11 cellular contexts compared by ENCODE assay signal in the genomic region with DNA sequence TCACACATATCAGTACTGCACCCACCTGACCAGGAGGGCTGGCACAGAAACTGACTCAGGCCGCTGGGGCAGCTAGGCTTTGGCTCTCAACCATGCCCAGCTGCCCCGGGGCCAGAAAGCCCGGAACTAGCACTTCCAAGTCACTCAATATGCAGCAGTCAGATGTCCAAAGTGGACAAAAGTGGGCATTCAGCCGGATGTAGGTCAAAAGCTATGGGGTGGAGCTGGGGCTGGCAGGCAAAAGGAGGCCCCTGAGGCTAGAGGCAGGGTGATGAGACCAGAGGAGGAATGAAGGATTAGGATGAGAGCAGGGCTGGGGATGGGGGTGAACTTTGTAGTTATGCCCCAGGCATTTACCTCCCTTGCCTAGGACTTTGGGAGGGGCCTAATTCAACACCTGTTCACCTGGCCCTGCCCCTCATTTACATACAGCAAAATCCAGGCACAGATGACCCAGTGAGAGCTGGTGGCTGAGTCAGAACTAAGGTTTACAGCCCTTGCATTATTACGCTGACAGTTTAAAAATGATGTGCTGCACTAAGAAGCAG. TPM values are rescaled to one million over a fixed set of nuclear protein-coding genes. Genes with fewer than 3 reads are reported as not detected.
A peak's percentile ranks its signal among the peaks of the same experiment; 100 is the strongest.
DNase-seq lines count a peak whose midpoint lies in the region; ATAC-seq and TF ChIP-seq lines count a peak whose summit lies in the region.
"Had no signal": no experiment of that assay in that cellular context is flagged by ENCODE, and none has a peak within 500 bp of the region (broad histone marks: within the 10 kb centered on the region; RNA-seq: fewer than 3 reads in every experiment).

No MANE protein-coding gene starts in this region.

- H3K36me3 Mint-ChIP-seq in effector memory CD8-positive, alpha-beta T cell (ENCODE audit: insufficient read depth) = peaks cover 5% of the 10 kb centered on the region

- H3K27me3 Mint-ChIP-seq in effector memory CD8-positive, alpha-beta T cell = no peaks in the 10 kb centered on the region
- H3K27me3 Mint-ChIP-seq: activated CD8-positive, alpha-beta memory T cell treated with anti-CD3 and anti-CD28 coated beads, Interleukin-2, amount 10 ng/mL, durations not matched to agents 7 days and 5 days had no signal

- H3K4me3 Mint-ChIP-seq in effector memory CD8-positive, alpha-beta T cell = no peak overlapping the region
- H3K4me3 Mint-ChIP-seq: activated CD8-positive, alpha-beta memory T cell treated with anti-CD3 and anti-CD28 coated beads, Interleukin-2, amount 10 ng/mL, durations not matched to agents 7 days and 5 days had no signal

- ATAC-seq in mucosa of descending colon (peak; percentile 82), GM21360 (IDR thresholded peaks at IDR 0.05; ENCODE audit: unreplicated experiment) (no peak)
- no peak for ATAC-seq in effector memory CD8-positive, alpha-beta T cell (replicated peaks)

- peak; percentile 47 for DNase-seq in NCI-H226
- peak in 9 of 10 donors; percentile 56 to 85 (median 77) for DNase-seq in dorsolateral prefrontal cortex
- peak in 1 of 3 donors; percentile 68 for DNase-seq in mucosa of descending colon
- DNase-seq in SKM-1 (lab: John Stamatoyannopoulos, UW; ENCODE audit: unreplicated experiment) = no peak
- no peak for DNase-seq in effector memory CD8-positive, alpha-beta T cell
- DNase-seq in NCI-H524 treated with DMSO at 0.1 percent for 48 hours (lab: John Stamatoyannopoulos, UW) = no peak
- DNase-seq: activated CD8-positive, alpha-beta memory T cell treated with anti-CD3 and anti-CD28 coated beads, Interleukin-2, amount 10 ng/mL, durations not matched to agents 7 days and 5 days had no signal

- H3K27ac ChIP-seq in C4-2B = peak overlapping the region; percentile 80
- H3K27ac ChIP-seq in dorsolateral prefrontal cortex = peak overlapping the region in 57 of 59 donors; percentile 9 to 91 (median 70)
- H3K27ac ChIP-seq: brain microvascular endothelial cell had no signal

- TF ChIP-seq CTCF in C4-2B (conservative IDR thresholded peaks at IDR 0.05) = no peak
- TF ChIP-seq CTCF in dorsolateral prefrontal cortex (IDR thresholded peaks at IDR 0.05 in 54 of 56, conservative IDR thresholded peaks at IDR 0.05 in 2 of 56; ENCODE audit: low read depth in 1 of 56, partially characterized antibody in 56 of 56) = peak in 22 of 56 donors; percentile 6 to 39 (median 18)
- TF ChIP-seq CTCF in mucosa of descending colon (IDR thresholded peaks at IDR 0.05) = no peak

- H3K27ac Mint-ChIP-seq in effector memory CD8-positive, alpha-beta T cell = no peak overlapping the region
- H3K27ac Mint-ChIP-seq: activated CD8-positive, alpha-beta memory T cell treated with anti-CD3 and anti-CD28 coated beads, Interleukin-2, amount 10 ng/mL, durations not matched to agents 7 days and 5 days had no signal

- no peaks in the 10 kb centered on the region for H3K27me3 ChIP-seq in dorsolateral prefrontal cortex
- H3K27me3 ChIP-seq: brain microvascular endothelial cell had no signal

- no peaks in the 10 kb centered on the region for H3K9me3 Mint-ChIP-seq in effector memory CD8-positive, alpha-beta T cell

- peaks cover 24% of the 10 kb centered on the region for H3K4me1 ChIP-seq in mucosa of descending colon (ENCODE audit: low read depth)

- H3K4me1 Mint-ChIP-seq in effector memory CD8-positive, alpha-beta T cell (ENCODE audit: low read depth in 2 of 2) = peaks cover 3 to 5% of the 10 kb centered on the region in 2 donors

- H3K4me3 ChIP-seq in dorsolateral prefrontal cortex (peak overlapping the region in 6 of 59 donors; percentile 4 to 64 (median 28)), mucosa of descending colon (no peak overlapping the region)

- intact Hi-C loops in dorsolateral prefrontal cortex (cut with DNase I) = loop anchor here (5.0 to 10.0 kb wide), 6 partner anchors 78 to 262 kb away; no protein-coding TSS in a partner anchor
- intact Hi-C loops in mucosa of descending colon (cut with DNase I, micrococcal nuclease) = no loop called here

- no peaks in the 10 kb centered on the region for H3K9me3 ChIP-seq in mucosa of descending colon

- H3K36me3 ChIP-seq in mucosa of descending colon (ENCODE audit: low read depth) = no peaks in the 10 kb centered on the region

RNA-seq across cellular contexts. Expression of gene EDN2, which starts 30.7 kb away (rescaled TPM):
- total RNA-seq in dorsolateral prefrontal cortex = under 1 TPM in 2 of 120 experiments, not detected in 118; 0.36 to 0.67 TPM
- 1 to 10 TPM; 1.6 to 5.8 (median 2.0) TPM for total RNA-seq in mucosa of descending colon
- total RNA-seq: activated CD8-positive, alpha-beta memory T cell treated with anti-CD3 and anti-CD28 coated beads, Interleukin-2, amount 10 ng/mL, durations not matched to agents 7 days and 5 days; T-helper 1 cell treated with Interleukin-12 subunit alpha and Interleukin-12 subunit beta and Interleukin-4 antibody, amounts not matched to agents 30 ng/mL and 1 ng/mL, for 36 hours had no signal

Comparison
In these comparisons a context has a peak if more than half of its experiments do, and no peak if none do; other contexts are left out.
1. DNase-seq: peak in NCI-H226 (single experiment) and dorsolateral prefrontal cortex (9 of 10); none in SKM-1 (single experiment), effector memory CD8-positive, alpha-beta T cell (0 of 3) and NCI-H524 treated with DMSO at 0.1 percent for 48 hours (single experiment).
2. intact Hi-C loops: an anchor here in dorsolateral prefrontal cortex (5.0 to 10.0 kb wide); none called in mucosa of descending colon.